In the genomic region with DNA sequence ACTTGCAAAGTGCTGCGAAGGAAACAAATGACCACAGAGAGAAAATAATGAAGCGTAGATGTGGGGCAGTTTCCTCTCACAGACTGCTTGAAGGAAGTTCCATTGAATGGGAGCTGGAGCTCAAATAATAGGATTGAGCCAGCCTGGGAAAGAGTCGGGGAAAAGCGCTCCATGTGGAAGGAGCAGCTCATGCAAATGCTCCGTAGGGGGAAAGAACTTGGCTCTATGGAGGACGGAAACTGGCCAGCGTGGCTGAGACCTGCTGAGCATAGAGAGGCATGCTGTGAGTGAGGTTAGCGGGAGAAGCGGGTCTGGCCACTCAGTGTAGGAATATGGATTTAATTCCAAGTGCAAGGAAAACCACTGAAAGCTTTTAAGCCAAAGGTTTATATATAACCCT, we compare ENCODE assay signal across 17 cellular contexts. TPM values are rescaled to one million over a fixed set of nuclear protein-coding genes. Genes with fewer than 3 reads are reported as not detected.
DNase-seq lines count a peak whose midpoint lies in the region; ATAC-seq, FAIRE-seq and TF ChIP-seq lines count a peak whose summit lies in the region.
"Had no signal": no experiment of that assay in that cellular context is flagged by ENCODE, and none has a peak within 500 bp of the region (broad histone marks: within the 10 kb centered on the region; RNA-seq: fewer than 3 reads in every experiment).

No MANE protein-coding gene starts in this region.

- no peak for FAIRE-seq in endothelial cell of umbilical vein (lab: Jason Lieb, UNC)
- FAIRE-seq in RCC 7860 (lab: Jason Lieb, UNC), result no peak

- no peaks in the 10 kb centered on the region for H3K36me3 ChIP-seq in endothelial cell of umbilical vein (ENCODE audit: control insufficient read depth in 2 of 2, extremely low read depth in 1 of 2, insufficient read depth in 2 of 2, low read length in 2 of 2)
- no peaks in the 10 kb centered on the region for H3K36me3 ChIP-seq in neural progenitor cell
- H3K36me3 ChIP-seq: SJCRH30 had no signal

- POLR2A ChIA-PET in endothelial cell of umbilical vein (lab: Charles Lee), result no interaction called here

- H3K4me1 ChIP-seq in H9 (ENCODE audit: insufficient read depth, low read length) (peaks cover 3% of the 10 kb centered on the region; the same call in 1 of the 2 replicates), endothelial cell of umbilical vein (ENCODE audit: control insufficient read depth, extremely low read depth, insufficient read depth, low read length) (peaks cover 16% of the 10 kb centered on the region), neural progenitor cell (peaks cover 4% of the 10 kb centered on the region)
- H3K4me1 ChIP-seq: SJCRH30 had no signal

- peaks cover 3% of the 10 kb centered on the region for H3F3A ChIP-seq in neural progenitor cell (ENCODE audit: low read depth)

- H3K18ac ChIP-seq in H9 (ENCODE audit: insufficient read length, low read depth, low read length), result no peak overlapping the region

- in situ Hi-C loops in astrocyte of the spinal cord (cut with HindIII; ENCODE audit: low sequenced_read_pairs), result no loop called here
- in situ Hi-C loops in GM13976 (cut with MboI; ENCODE audit: low sequenced_read_pairs, unreplicated experiment), result loop anchor here (10.0 kb wide), 1 partner anchor 313 kb away; a partner anchor contains a TSS

- no peak overlapping the region for H3K4me3 ChIP-seq in astrocyte of the spinal cord (ENCODE audit: low read depth, low read length)
- no peak overlapping the region for H3K4me3 ChIP-seq in endothelial cell of umbilical vein (replicated peaks in 1 of 3; ENCODE audit: insufficient read depth in 1 of 3, low read depth in 1 of 3, low read length in 3 of 3)
- H3K4me3 ChIP-seq in neural progenitor cell, result no peak overlapping the region
- H3K4me3 ChIP-seq: SJCRH30 had no signal

- H3K9me3 ChIP-seq in H9 (ENCODE audit: control insufficient read depth, low read depth, low read length) (no peaks in the 10 kb centered on the region), endothelial cell of umbilical vein (replicated peaks; ENCODE audit: control insufficient read depth, insufficient read depth, low read length) (no peaks in the 10 kb centered on the region), neural progenitor cell (ENCODE audit: low read depth) (no peaks in the 10 kb centered on the region)
- H3K9me3 ChIP-seq: SJCRH30 had no signal

- BruUV-seq in endothelial cell of umbilical vein (replicated peaks; lab: Mats Ljungman, UMichigan), result no TSS peak

- TF ChIP-seq POLR2A in endothelial cell of umbilical vein (IDR thresholded peaks at IDR 0.05; ENCODE audit: low read depth, low read length), result no peak

- H3K56ac ChIP-seq in H9 (ENCODE audit: insufficient read length, low read depth, low read length), result no peak overlapping the region

- no peak overlapping the region for H2AFZ ChIP-seq in H9 (ENCODE audit: low read length)
- peak overlapping the region; percentile 81 for H2AFZ ChIP-seq in endothelial cell of umbilical vein (ENCODE audit: low read depth, low read length)
- no peak overlapping the region for H2AFZ ChIP-seq in neural progenitor cell (replicated peaks)

- H3K14ac ChIP-seq in H9 (ENCODE audit: insufficient read depth, low read length), result no peak overlapping the region

- no peak overlapping the region for H2AK5ac ChIP-seq in H9 (ENCODE audit: insufficient read length, low read length)

- H3K4me3 Mint-ChIP-seq in H9, result no peak overlapping the region
- peak overlapping the region; percentile 24 for H3K4me3 Mint-ChIP-seq in neural progenitor cell
- H3K4me3 Mint-ChIP-seq: CD4-positive, alpha-beta memory T cell had no signal

- H3K23me2 ChIP-seq in H9 (ENCODE audit: insufficient read length, low read depth, low read length, poor library complexity, severe bottlenecking), result no peaks in the 10 kb centered on the region

- H4K5ac ChIP-seq in H9 (ENCODE audit: insufficient read length, low read depth, low read length), result no peak overlapping the region

- no peaks in the 10 kb centered on the region for H3K36me3 Mint-ChIP-seq in H9 (ENCODE audit: insufficient read depth in 1 of 3, low read depth in 3 of 3)
- no peaks in the 10 kb centered on the region for H3K36me3 Mint-ChIP-seq in neural progenitor cell
- H3K36me3 Mint-ChIP-seq: CD4-positive, alpha-beta memory T cell had no signal

- CTCF ChIA-PET in endothelial cell of umbilical vein (lab: Charles Lee), result interaction anchor here (0.9 to 1.6 kb wide), 7 partner anchors 9 to 148 kb away, joined by 3 to 7 read pairs (median 4); no protein-coding TSS in a partner anchor

- peak; percentile 69 for DNase-seq in H9
- DNase-seq in astrocyte of the spinal cord (ENCODE audit: low read depth, low spot score), result peak; percentile 32
- peak; percentile 36 for DNase-seq in endothelial cell of umbilical vein (ENCODE audit: low read depth, low spot score)
- DNase-seq in neural progenitor cell (ENCODE audit: low spot score), result peak; percentile 82
- DNase-seq in GM13976 (ENCODE audit: low spot score), result no peak
- no peak for DNase-seq in RCC 7860 (ENCODE audit: low spot score)
- DNase-seq: CD4-positive, alpha-beta memory T cell; NCI-H1048; NCI-H146; NCI-H2081; NCI-H510A treated with DMSO at 0.1 percent for 48 hours; NK-92 treated with Interleukin-12 subunit alpha and Interleukin-12 subunit beta, amount 100 ng/mL, for 24 hours; SJCRH30 had no signal

- no peak overlapping the region for H2BK20ac ChIP-seq in H9 (ENCODE audit: low read depth, low read length, poor library complexity, severe bottlenecking)

- H3K79me2 ChIP-seq in H9 (ENCODE audit: insufficient read depth, low read length), result no peaks in the 10 kb centered on the region
- no peaks in the 10 kb centered on the region for H3K79me2 ChIP-seq in endothelial cell of umbilical vein (ENCODE audit: control insufficient read depth, insufficient read depth, low read length)
- no peaks in the 10 kb centered on the region for H3K79me2 ChIP-seq in neural progenitor cell (ENCODE audit: low read depth)

- H3K79me1 ChIP-seq in H9 (ENCODE audit: insufficient read depth, low read depth, low read length, poor library complexity, severe bottlenecking), result no peaks in the 10 kb centered on the region

- H3K27me3 Mint-ChIP-seq in H9 (ENCODE audit: low read depth) (no peaks in the 10 kb centered on the region), neural progenitor cell (ENCODE audit: insufficient read depth, low read depth) (no peaks in the 10 kb centered on the region)

- ATAC-seq in HG02938 (IDR thresholded peaks at IDR 0.05; ENCODE audit: unreplicated experiment), result no peak
- ATAC-seq in HG02642 (IDR thresholded peaks at IDR 0.05; ENCODE audit: poor library complexity, unreplicated experiment), result no peak

- H3K9me3 Mint-ChIP-seq in H9, result no peaks in the 10 kb centered on the region
- no peaks in the 10 kb centered on the region for H3K9me3 Mint-ChIP-seq in neural progenitor cell
- H3K9me3 Mint-ChIP-seq: CD4-positive, alpha-beta memory T cell had no signal

- H4K20me1 ChIP-seq in H9 (ENCODE audit: control insufficient read depth, insufficient read depth, insufficient read length) (no peaks in the 10 kb centered on the region), endothelial cell of umbilical vein (replicated peaks; ENCODE audit: control insufficient read depth, extremely low read depth, insufficient read depth, low read length) (no peaks in the 10 kb centered on the region), neural progenitor cell (ENCODE audit: low read depth) (no peaks in the 10 kb centered on the region)

- H3K4ac ChIP-seq in H9 (ENCODE audit: low read depth, low read length), result no peak overlapping the region

- no peak overlapping the region for H4K91ac ChIP-seq in H9 (ENCODE audit: insufficient read length, low read depth, low read length)

- no peaks in the 10 kb centered on the region for H3K27me3 ChIP-seq in H9 (ENCODE audit: insufficient read depth, low read length)
- H3K27me3 ChIP-seq in endothelial cell of umbilical vein (ENCODE audit: control insufficient read depth in 2 of 2, insufficient read depth in 2 of 2, low read length in 2 of 2), result no peaks in the 10 kb centered on the region
- H3K27me3 ChIP-seq in neural progenitor cell, result peaks cover 12% of the 10 kb centered on the region

- H2BK120ac ChIP-seq in H9 (ENCODE audit: low read depth, low read length, poor library complexity, severe bottlenecking), result no peak overlapping the region

- no peak overlapping the region for H2BK12ac ChIP-seq in H9 (ENCODE audit: insufficient read length, low read depth, low read length)

- no CpG with 5 or more reads among the region's 9 CpGs for WGBS in H9 (ENCODE audit: extremely low coverage, insufficient read length, low lambda C conversion rate)

- H3K4me1 Mint-ChIP-seq in H9 (peaks cover 11 to 18% of the 10 kb centered on the region in 2 experiments), neural progenitor cell (peaks cover 11% of the 10 kb centered on the region)
- H3K4me1 Mint-ChIP-seq: CD4-positive, alpha-beta memory T cell had no signal

- dilution Hi-C loops in endothelial cell of umbilical vein (cut with MboI; ENCODE audit: extremely low pct_ligation_motif_present, low sequenced_read_pairs), result loop anchor here (25.0 kb wide), 1 partner anchor 156 kb away; no protein-coding TSS in a partner anchor

- no peaks in the 10 kb centered on the region for H3K9me1 ChIP-seq in endothelial cell of umbilical vein (replicated peaks; ENCODE audit: control insufficient read depth, extremely low read depth, insufficient read depth, low read length)

- no peak overlapping the region for H3K23ac ChIP-seq in H9 (ENCODE audit: insufficient read length, low read depth, low read length)

- H3K9ac ChIP-seq in H9 (ENCODE audit: extremely low read depth, insufficient read length, low read length) (no peak overlapping the region), endothelial cell of umbilical vein (replicated peaks; ENCODE audit: extremely low read depth, insufficient read depth, low read length) (no peak overlapping the region), neural progenitor cell (no peak overlapping the region)
- H3K9ac ChIP-seq: KMS-11 had no signal

- H4K8ac ChIP-seq in H9 (replicated peaks; ENCODE audit: insufficient read length, low read depth, low read length), result no peak overlapping the region

- H3K27ac Mint-ChIP-seq in H9 (peak overlapping the region in 1 of 3 experiments; percentile 3; a peak in 2 of 7 replicates), neural progenitor cell (no peak overlapping the region)
- H3K27ac Mint-ChIP-seq: CD4-positive, alpha-beta memory T cell had no signal

- intact Hi-C loops in endothelial cell of umbilical vein (cut with micrococcal nuclease), result no loop called here

- H3K4me2 ChIP-seq in H9 (ENCODE audit: insufficient read depth, insufficient read length, low read length), result no peak overlapping the region
- H3K4me2 ChIP-seq in endothelial cell of umbilical vein (ENCODE audit: insufficient read depth, low read length), result peak overlapping the region; percentile 47
- peak overlapping the region; percentile 51 for H3K4me2 ChIP-seq in neural progenitor cell
- H3K4me2 ChIP-seq: KMS-11 had no signal

- no peak overlapping the region for H3K27ac ChIP-seq in H9 (ENCODE audit: insufficient read length, low read depth, low read length)
- H3K27ac ChIP-seq in endothelial cell of umbilical vein (ENCODE audit: insufficient read depth, low read depth, low read length), result no peak overlapping the region
- no peak overlapping the region for H3K27ac ChIP-seq in neural progenitor cell
- H3K27ac ChIP-seq: KMS-11, SJCRH30 had no signal

- H2BK15ac ChIP-seq in H9 (ENCODE audit: low read depth, low read length), result no peak overlapping the region

- H2BK5ac ChIP-seq in H9 (ENCODE audit: insufficient read length, low read length), result no peak overlapping the region

- TF ChIP-seq CTCF in H9 (conservative IDR thresholded peaks at IDR 0.05) (peak; percentile 30; the same call in 2 of the 3 replicates), astrocyte of the spinal cord (IDR thresholded peaks at IDR 0.05; ENCODE audit: low read depth, low read length) (no peak), endothelial cell of umbilical vein (IDR thresholded peaks at IDR 0.05; ENCODE audit: extremely low read depth in 1 of 2, insufficient read depth in 1 of 2, low read depth in 1 of 2, low read length in 2 of 2) (no peak), neural progenitor cell (IDR thresholded peaks at IDR 0.05) (peak; percentile 23), GM13976 (IDR thresholded peaks at IDR 0.05; ENCODE audit: borderline replicate concordance, control extremely low read depth, extremely low read depth, insufficient read depth, missing control alignments) (no peak)

- H3T11ph ChIP-seq in H9 (ENCODE audit: low read length), result no peak overlapping the region

RNA-seq across cellular contexts. Expression of a gene that starts 28.6 kb away (rescaled TPM):
- total RNA-seq in H9 (2021) (0.15 TPM in 1 of 2 replicates, not detected in the other), endothelial cell of umbilical vein (0.48 and 0.88 TPM in 2 replicates), neural progenitor cell (ENCODE audit: low replicate concordance) (not detected in 2 replicates)
- 0.38 and 0.54 TPM in 2 replicates for polyA plus RNA-seq in endothelial cell of umbilical vein
- 0.58 and 0.61 TPM in 2 replicates for polyA plus RNA-seq in endothelial cell of umbilical vein (2011; cell fraction: cytosol; rRNA removed)
- 0.27 and 0.75 TPM in 2 replicates for polyA plus RNA-seq in endothelial cell of umbilical vein (2011; cell fraction: nucleus; rRNA removed)
- 0.51 and 0.67 TPM in 2 replicates for polyA plus RNA-seq in endothelial cell of umbilical vein (2012)
- polyA minus RNA-seq in endothelial cell of umbilical vein, result not detected in 2 replicates
- not detected for polyA minus RNA-seq in endothelial cell of umbilical vein (2011; cell fraction: cytosol; rRNA and poly(A)+ RNA removed)
- polyA minus RNA-seq in endothelial cell of umbilical vein (2011; cell fraction: nucleus; rRNA and poly(A)+ RNA removed), result 0.29 and 0.48 TPM in 2 replicates
- total RNA-seq: CD4-positive, alpha-beta memory T cell; OCI-LY7 had no signal
- polyA plus RNA-seq: CD4-positive, alpha-beta memory T cell had no signal

Comparison
In these comparisons a context has a peak if more than half of its experiments do, and no peak if none do; other contexts are left out.
1. DNase-seq: peak in H9 (single experiment), astrocyte of the spinal cord (single experiment), endothelial cell of umbilical vein (single experiment) and neural progenitor cell (single experiment); none in GM13976 (single experiment) and RCC 7860 (single experiment).
2. CTCF ChIP-seq: peak in H9 (single experiment) and neural progenitor cell (single experiment); none in astrocyte of the spinal cord (single experiment), endothelial cell of umbilical vein (0 of 2) and GM13976 (single experiment).